13 cellular contexts compared by ENCODE assay signal in the genomic region with DNA sequence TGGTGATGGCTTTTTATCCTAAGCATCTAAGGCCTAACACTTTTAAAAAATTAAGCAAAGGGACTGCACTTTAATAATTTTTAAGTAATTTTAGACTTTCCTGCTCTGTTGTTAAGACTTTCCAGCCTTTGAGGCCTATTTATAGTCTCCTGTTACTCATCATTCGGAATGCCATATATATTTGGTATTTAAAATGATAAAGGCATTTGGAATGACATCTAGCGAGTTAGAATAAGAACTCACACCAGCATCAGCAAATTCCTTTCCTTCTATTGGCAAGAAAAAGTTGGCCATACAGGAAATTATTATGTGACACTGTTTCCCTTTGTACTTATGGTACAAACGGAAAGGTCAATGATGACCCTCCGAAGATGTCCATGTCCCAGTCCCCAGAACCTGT.
A peak's percentile ranks its signal among the peaks of the same experiment; 100 is the strongest.
DNase-seq lines count a peak whose midpoint lies in the region; ATAC-seq, FAIRE-seq and TF ChIP-seq lines count a peak whose summit lies in the region.
"Had no signal": no experiment of that assay in that cellular context is flagged by ENCODE, and none has a peak within 500 bp of the region (broad histone marks: within the 10 kb centered on the region; RNA-seq: fewer than 3 reads in every experiment).

No MANE protein-coding gene starts in this region.

- ATAC-seq in GM18502 (IDR thresholded peaks at IDR 0.05; ENCODE audit: poor library complexity, unreplicated experiment), result no peak

- no peaks in the 10 kb centered on the region for H3K27me3 ChIP-seq in adipocyte (replicated peaks; ENCODE audit: control insufficient read depth, insufficient read depth, low read length)
- H3K27me3 ChIP-seq in skeletal muscle satellite cell (ENCODE audit: control insufficient read depth, insufficient read depth, low read length), result no peaks in the 10 kb centered on the region

- peak; percentile 33 for DNase-seq in H54 (ENCODE audit: insufficient read length, low spot score)
- peak; percentile 81 for DNase-seq in adipocyte (ENCODE audit: low read depth)
- DNase-seq in foreskin fibroblast, result peak; percentile 69 to 80
- no peak for DNase-seq in RPMI8226
- DNase-seq in activated T-cell treated with anti-CD3 and anti-CD28 coated beads, Interleukin-2, amount 50 U/mL, for 24 hours, result no peak
- DNase-seq: activated B cell treated with CpG ODN at 0.5 μM for 24 hours; NCI-H2029 treated with DMSO at 0.1 percent for 48 hours; posterior cingulate gyrus; stimulated activated CD4-positive, alpha-beta T cell treated with anti-CD3 and anti-CD28 coated beads, Interleukin-4, amount 100 ng/mL, for 24 hours had no signal

- peaks cover 49% of the 10 kb centered on the region for H3K27me3 Mint-ChIP-seq in activated T-cell treated with anti-CD3 and anti-CD28 coated beads, Interleukin-2, amount 50 U/mL, for 24 hours

- peak overlapping the region; percentile 59 for H3K9ac ChIP-seq in adipocyte (ENCODE audit: low read length)
- H3K9ac ChIP-seq in skeletal muscle satellite cell (ENCODE audit: low read depth, low read length), result peak overlapping the region; percentile 60

- H3K4me3 ChIP-seq in adipocyte (ENCODE audit: low read length) (no peak overlapping the region), foreskin fibroblast (ENCODE audit: low read depth in 1 of 2, low read length in 2 of 2) (no peak overlapping the region), skeletal muscle satellite cell (ENCODE audit: low read length) (peak overlapping the region; percentile 9)

- no peaks in the 10 kb centered on the region for H3K36me3 Mint-ChIP-seq in activated T-cell treated with anti-CD3 and anti-CD28 coated beads, Interleukin-2, amount 50 U/mL, for 24 hours (ENCODE audit: low read depth)

- H3K36me3 ChIP-seq in adipocyte (ENCODE audit: control insufficient read depth, insufficient read depth, low read length, severe bottlenecking) (no peaks in the 10 kb centered on the region), skeletal muscle satellite cell (ENCODE audit: insufficient read depth, low read length) (no peaks in the 10 kb centered on the region)

- peaks cover 11% of the 10 kb centered on the region for H3K9me3 Mint-ChIP-seq in activated T-cell treated with anti-CD3 and anti-CD28 coated beads, Interleukin-2, amount 50 U/mL, for 24 hours

- peaks cover 20% of the 10 kb centered on the region for H3K4me1 Mint-ChIP-seq in activated T-cell treated with anti-CD3 and anti-CD28 coated beads, Interleukin-2, amount 50 U/mL, for 24 hours (ENCODE audit: low read depth)

- TF ChIP-seq CTCF in foreskin fibroblast (IDR thresholded peaks at IDR 0.05; ENCODE audit: low read depth, low read length), result no peak

- no peak for TF ChIP-seq POLR2A in H54 (IDR thresholded peaks at IDR 0.05; ENCODE audit: low read depth, low read length)

- H3K4me2 ChIP-seq in skeletal muscle satellite cell (ENCODE audit: low read length), result peak overlapping the region; percentile 41

- FAIRE-seq in H54 (lab: Jason Lieb, UNC), result no peak

- H3K9me3 ChIP-seq in adipocyte (ENCODE audit: control insufficient read depth, low read length) (no peaks in the 10 kb centered on the region), skeletal muscle satellite cell (replicated peaks; ENCODE audit: low read length) (no peaks in the 10 kb centered on the region)

- no peak overlapping the region for H3K27ac Mint-ChIP-seq in activated T-cell treated with anti-CD3 and anti-CD28 coated beads, Interleukin-2, amount 50 U/mL, for 24 hours
- H3K27ac Mint-ChIP-seq: activated B cell treated with CpG ODN at 0.5 μM for 24 hours; mesothelial cell of epicardium; stimulated activated naive CD8-positive, alpha-beta T cell treated with anti-CD3 and anti-CD28 coated beads, Interleukin-15, Interleukin-2, amounts not matched to agents 100 ng/mL and 50 ng/mL, for 24 hours had no signal

- no peak overlapping the region for H3K4me3 Mint-ChIP-seq in activated T-cell treated with anti-CD3 and anti-CD28 coated beads, Interleukin-2, amount 50 U/mL, for 24 hours
- H3K4me3 Mint-ChIP-seq: activated B cell treated with CpG ODN at 0.5 μM for 24 hours; mesothelial cell of epicardium; stimulated activated naive CD8-positive, alpha-beta T cell treated with anti-CD3 and anti-CD28 coated beads, Interleukin-15, Interleukin-2, amounts not matched to agents 100 ng/mL and 50 ng/mL, for 24 hours had no signal

- H3K4me1 ChIP-seq in adipocyte (ENCODE audit: control insufficient read depth, insufficient read depth, low read length) (peaks cover 24% of the 10 kb centered on the region), skeletal muscle satellite cell (ENCODE audit: control insufficient read depth, insufficient read depth, low read length) (peaks cover 27% of the 10 kb centered on the region)

Comparison
In these comparisons a context has a peak if more than half of its experiments do, and no peak if none do; other contexts are left out.
1. DNase-seq: peak in H54 (single experiment), adipocyte (single experiment) and foreskin fibroblast (2 of 2); none in RPMI8226 (single experiment) and activated T-cell treated with anti-CD3 and anti-CD28 coated beads, Interleukin-2, amount 50 U/mL, for 24 hours (single experiment).